ENCODE assay signal across 8 cellular contexts in the genomic region with DNA sequence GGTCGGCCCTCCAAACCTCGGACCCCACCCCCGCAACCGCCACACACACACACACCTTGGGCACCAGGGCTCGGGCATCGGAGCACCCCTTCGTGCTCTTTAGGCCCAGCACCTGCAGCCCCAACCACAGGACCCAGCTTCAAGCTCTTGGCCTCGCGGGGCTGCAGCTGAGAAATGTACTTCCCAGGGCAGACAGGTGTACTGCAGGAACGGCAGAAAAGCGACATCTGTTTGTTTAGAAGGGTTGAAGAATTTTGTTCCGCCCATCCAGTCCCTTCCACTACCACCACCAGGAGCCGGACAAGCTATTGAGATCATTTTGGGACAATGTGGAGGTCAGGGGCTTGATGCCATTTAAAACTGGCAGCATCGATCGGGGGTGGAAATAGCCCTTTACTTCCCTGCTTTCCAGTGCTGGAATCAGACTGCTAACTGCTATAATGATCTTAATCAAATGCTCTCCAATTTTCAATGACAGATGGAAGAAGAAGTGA. TPM values are rescaled to one million over a fixed set of nuclear protein-coding genes. Genes with fewer than 3 reads are reported as not detected.
DNase-seq lines count a peak whose midpoint lies in the region; FAIRE-seq and TF ChIP-seq lines count a peak whose summit lies in the region.

No MANE protein-coding gene starts in this region.

- H3K27me3 Mint-ChIP-seq in immature natural killer cell (ENCODE audit: low read depth in 3 of 3) = peaks cover 15 to 54% (median 28%) of the 10 kb centered on the region in 3 donors

- peaks cover 0 to 35% (median 0%) of the 10 kb centered on the region in 6 donors for H3K9me3 Mint-ChIP-seq in immature natural killer cell

- H3K27ac ChIP-seq in WERI-Rb-1 (no peak overlapping the region), subcutaneous abdominal adipose tissue (ENCODE audit: low read depth, low read length) (peak overlapping the region; percentile 54), small intestine (ENCODE audit: low read depth in 1 of 2, low read length in 1 of 2) (peak overlapping the region in 1 of 2 donors; percentile 41)

- peak overlapping the region; percentile 37 to 70 (median 44) for H3K4me3 Mint-ChIP-seq in immature natural killer cell

- H3K4me1 ChIP-seq in subcutaneous abdominal adipose tissue (ENCODE audit: control insufficient read depth in 5 of 5, insufficient read depth in 5 of 5, low read length in 5 of 5) (peaks cover 4 to 49% (median 46%) of the 10 kb centered on the region in 5 donors), small intestine (ENCODE audit: control insufficient read depth in 2 of 2, insufficient read depth in 1 of 2, low read depth in 1 of 2, low read length in 1 of 2) (peaks cover 0 to 3% of the 10 kb centered on the region in 2 donors)

- no peak for FAIRE-seq in small intestine (lab: Jason Lieb, UNC)

- H3K27me3 ChIP-seq in WERI-Rb-1 (ENCODE audit: insufficient read depth, low read depth, severe bottlenecking) (no peaks in the 10 kb centered on the region), subcutaneous abdominal adipose tissue (ENCODE audit: control insufficient read depth in 5 of 5, insufficient read depth in 4 of 5, low read length in 5 of 5) (peaks cover 0 to 14% (median 0%) of the 10 kb centered on the region in 5 donors), small intestine (ENCODE audit: control insufficient read depth in 2 of 2, insufficient read depth in 2 of 2, low read length in 2 of 2) (peaks cover 0 to 2% of the 10 kb centered on the region in 2 donors)

- no peaks in the 10 kb centered on the region for H3K9me3 ChIP-seq in WERI-Rb-1 (ENCODE audit: severe bottlenecking)
- H3K9me3 ChIP-seq in subcutaneous abdominal adipose tissue (ENCODE audit: control insufficient read depth in 5 of 5, low read length in 5 of 5) = no peaks in the 10 kb centered on the region
- no peaks in the 10 kb centered on the region for H3K9me3 ChIP-seq in small intestine (ENCODE audit: control insufficient read depth, low read depth)

- DNase-seq in NCI-H510A (lab: John Stamatoyannopoulos, UW) = peak; percentile 58
- DNase-seq in NCI-H510A treated with DMSO at 0.1 percent for 48 hours (lab: John Stamatoyannopoulos, UW) = no peak
- no peak for DNase-seq in WERI-Rb-1
- no peak for DNase-seq in immature natural killer cell
- no peak for DNase-seq in DMS114 treated with DMSO at 0.1 percent for 48 hours (lab: John Stamatoyannopoulos, UW; ENCODE audit: unreplicated experiment)
- no peak for DNase-seq in small intestine
- DNase-seq in SIG-M5 treated with dmso at 0.1 percent for 504 hours (lab: John Stamatoyannopoulos, UW; ENCODE audit: unreplicated experiment) = no peak

- peaks cover 10 to 15% of the 10 kb centered on the region in 2 donors for H3K4me1 Mint-ChIP-seq in immature natural killer cell

- H3K36me3 Mint-ChIP-seq in immature natural killer cell = peaks cover 0 to 3% (median 0%) of the 10 kb centered on the region in 3 donors

- no peak for TF ChIP-seq CTCF in WERI-Rb-1 (IDR thresholded peaks at IDR 0.05; ENCODE audit: low read depth, low read length)

- H3K27ac Mint-ChIP-seq in immature natural killer cell = no peak overlapping the region

- H3K9ac ChIP-seq in subcutaneous abdominal adipose tissue (ENCODE audit: low read length in 5 of 5) = peak overlapping the region in 1 of 5 donors; percentile 49

- H3K4me3 ChIP-seq in WERI-Rb-1 (ENCODE audit: low read depth, low read length) (peak overlapping the region; percentile 89), subcutaneous abdominal adipose tissue (ENCODE audit: low read depth in 1 of 5, low read length in 5 of 5) (peak overlapping the region in 3 of 5 donors; percentile 71 to 75 (median 75)), small intestine (ENCODE audit: low read depth in 1 of 2, low read length in 2 of 2) (peak overlapping the region in 1 of 2 donors; percentile 63)

- H3K36me3 ChIP-seq in WERI-Rb-1 = peaks cover 10% of the 10 kb centered on the region
- H3K36me3 ChIP-seq in subcutaneous abdominal adipose tissue (ENCODE audit: control insufficient read depth in 5 of 5, insufficient read depth in 5 of 5, low read length in 5 of 5) = no peaks in the 10 kb centered on the region
- H3K36me3 ChIP-seq in small intestine (ENCODE audit: control insufficient read depth in 2 of 2, insufficient read depth in 2 of 2, low read length in 2 of 2) = no peaks in the 10 kb centered on the region

- WGBS in small intestine, 3 donors = 18 to 30% (median 21%) methylated on average over 15 of the region's 15 CpGs

RNA-seq across cellular contexts. Expression of a gene that starts 1.7 kb away (rescaled TPM):
- polyA plus RNA-seq in immature natural killer cell = not detected
- polyA plus RNA-seq in small intestine = under 1 TPM in 1 of 3 donors, not detected in 2; 0.88 TPM
